11 cellular contexts compared by ENCODE assay signal in genomic region chr5:9622891-9623547, GRCh38. TPM values are rescaled to one million over a fixed set of nuclear protein-coding genes. Genes with fewer than 3 reads are reported as not detected.
DNase-seq lines count a peak whose midpoint lies in the region; ATAC-seq and TF ChIP-seq lines count a peak whose summit lies in the region.
"Had no signal": no experiment of that assay in that cellular context is flagged by ENCODE, and none has a peak within 500 bp of the region (broad histone marks: within the 10 kb centered on the region; RNA-seq: fewer than 3 reads in every experiment).

No MANE protein-coding gene starts in this region.

- peaks cover 6% of the 10 kb centered on the region for H3K36me3 Mint-ChIP-seq in natural killer cell
- H3K36me3 Mint-ChIP-seq: CD14-positive monocyte had no signal

- ATAC-seq in GM19463 (IDR thresholded peaks at IDR 0.05; ENCODE audit: unreplicated experiment), result peak; percentile 75
- no peak for ATAC-seq in natural killer cell

- H3K9me3 Mint-ChIP-seq in natural killer cell, result peaks cover 10 to 15% of the 10 kb centered on the region in 2 donors

- H3K27ac Mint-ChIP-seq in natural killer cell, result no peak overlapping the region
- H3K27ac Mint-ChIP-seq: CD14-positive monocyte had no signal

- no peak overlapping the region for H3K4me3 Mint-ChIP-seq in natural killer cell
- H3K4me3 Mint-ChIP-seq: CD14-positive monocyte had no signal

- H3K4me1 Mint-ChIP-seq in natural killer cell, result no peaks in the 10 kb centered on the region
- H3K4me1 Mint-ChIP-seq: CD14-positive monocyte had no signal

- in situ Hi-C loops in ACHN (cut with HindIII; ENCODE audit: low pct_ligation_motif_present, low pct_unique_long_range_greater_than_20kb, low sequenced_read_pairs), result no loop called here

- DNase-seq in ACHN (peak; percentile 69), OCI-M1 (lab: John Stamatoyannopoulos, UW) (peak; percentile 18), globus pallidus (ENCODE audit: low spot score) (peak; percentile 16), LoVo (ENCODE audit: low spot score) (no peak), natural killer cell (no peak), activated gamma-delta T cell treated with Interleukin-2 at 50 U/mL for 16 hours (no peak)
- DNase-seq in activated naive CD4-positive, alpha-beta T cell treated with anti-CD3 and anti-CD28 coated beads, Interleukin-2, amount 50 U/mL, for 16 hours, result no peak
- DNase-seq: NCI-H1417, Peyer's patch had no signal

- no peak for TF ChIP-seq CTCF in natural killer cell (IDR thresholded peaks at IDR 0.05)

- H3K27me3 Mint-ChIP-seq in natural killer cell (ENCODE audit: low read depth in 2 of 2), result no peaks in the 10 kb centered on the region

- intact Hi-C loops in natural killer cell (cut with micrococcal nuclease), result no loop called here

RNA-seq across cellular contexts. Expression of gene TAS2R1, which starts 7.1 kb away (rescaled TPM):
- total RNA-seq in natural killer cell, result not detected
- total RNA-seq: Peyer's patch had no signal

Comparison
In these comparisons a context has a peak if more than half of its experiments do, and no peak if none do; other contexts are left out.
1. DNase-seq: peak in ACHN (single experiment), OCI-M1 (single experiment) and globus pallidus (single experiment); none in LoVo (single experiment), activated naive CD4-positive, alpha-beta T cell treated with anti-CD3 and anti-CD28 coated beads, Interleukin-2, amount 50 U/mL, for 16 hours (single experiment), natural killer cell (single experiment) and activated gamma-delta T cell treated with Interleukin-2 at 50 U/mL for 16 hours (single experiment).